In the genomic region with DNA sequence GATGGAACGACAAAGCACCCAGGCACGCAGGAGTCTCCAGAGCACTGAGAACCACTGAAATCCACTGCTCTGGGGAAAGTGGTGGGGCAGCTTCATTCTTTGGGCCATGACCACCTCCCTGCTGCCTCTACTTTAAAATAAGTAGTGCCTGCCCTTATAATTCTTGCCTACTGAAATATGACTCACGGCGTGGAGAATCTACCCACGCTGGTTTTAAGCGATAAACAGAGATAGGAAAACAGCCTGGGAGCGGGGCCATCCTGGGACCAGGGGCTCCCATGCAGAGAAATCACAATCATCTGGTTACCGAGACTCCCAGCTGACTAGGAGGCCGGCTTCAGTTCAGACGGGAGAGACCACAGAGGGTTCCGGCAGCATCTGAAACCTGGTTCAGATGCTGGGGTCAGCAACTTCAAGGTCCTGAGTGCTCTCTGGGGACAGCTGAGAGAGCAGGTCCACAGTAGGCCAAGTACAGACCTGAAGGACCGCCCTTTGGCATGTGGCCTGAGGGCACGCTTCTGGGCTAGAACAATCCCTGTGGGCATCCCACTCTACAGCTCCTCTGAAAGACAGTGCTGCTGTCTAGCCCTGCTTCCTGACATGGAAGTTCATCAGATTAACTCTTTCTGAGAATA, we compare ENCODE assay signal across 15 cellular contexts. TPM values are rescaled to one million over a fixed set of nuclear protein-coding genes. Genes with fewer than 3 reads are reported as not detected.
DNase-seq lines count a peak whose midpoint lies in the region; ATAC-seq, FAIRE-seq and TF ChIP-seq lines count a peak whose summit lies in the region.
"Had no signal": no experiment of that assay in that cellular context is flagged by ENCODE, and none has a peak within 500 bp of the region (broad histone marks: within the 10 kb centered on the region; RNA-seq: fewer than 3 reads in every experiment).

No MANE protein-coding gene starts in this region.

- no peak for TF ChIP-seq POLR2A in right lobe of liver (IDR thresholded peaks at IDR 0.05)
- TF ChIP-seq POLR2A in testis (IDR thresholded peaks at IDR 0.05) = no peak

- H3K9me3 ChIP-seq in right lobe of liver (no peaks in the 10 kb centered on the region), testis (no peaks in the 10 kb centered on the region)

- TF ChIP-seq CTCF in RWPE1 (conservative IDR thresholded peaks at IDR 0.05; ENCODE audit: low read depth) (no peak), right lobe of liver (IDR thresholded peaks at IDR 0.05) (no peak), testis (IDR thresholded peaks at IDR 0.05) (no peak)

- WGBS in right lobe of liver (ENCODE audit: insufficient coverage, low coverage, low lambda C conversion rate, missing lambda C conversion rate) = 93% methylated on average over 5 of the region's 13 CpGs
- 59 to 73% methylated on average over 9 to 13 of the region's 13 CpGs for WGBS in testis, 2 donors

- FAIRE-seq in GM19239 (lab: Jason Lieb, UNC) = no peak
- FAIRE-seq: GM18507, RCC 7860 had no signal

- POLR2A ChIA-PET in RWPE1 (lab: Yijun Ruan, JAX; ENCODE audit: low non-redundant PET) = no interaction called here

- H3K27me3 ChIP-seq in right lobe of liver (no peaks in the 10 kb centered on the region), testis (no peaks in the 10 kb centered on the region)

- H3K27ac ChIP-seq in RWPE1 (peak overlapping the region; percentile 11), cingulate gyrus (ENCODE audit: low read depth, low read length) (peak overlapping the region; percentile 25), right lobe of liver (peak overlapping the region in 2 of 3 donors; percentile 40 to 44), testis (no peak overlapping the region)

- H3K4me3 ChIP-seq in right lobe of liver (no peak overlapping the region), testis (no peak overlapping the region)

- H3K4me1 ChIP-seq in right lobe of liver (peaks cover 0 to 30% (median 9%) of the 10 kb centered on the region in 4 donors), testis (peaks cover 36% of the 10 kb centered on the region)

- DNase-seq in RWPE1 (ENCODE audit: low spot score) (no peak), right lobe of liver (no peak), testis (peak; percentile 56), midbrain (lab: John Stamatoyannopoulos, UW) (no peak), SHP77 (lab: John Stamatoyannopoulos, UW) (no peak), GM19239 (ENCODE audit: insufficient read length, low spot score) (no peak)
- DNase-seq: AML-193; CD4-positive, CD25-positive, alpha-beta regulatory T cell; MV-4-11; NCI-H1417 treated with DMSO at 0.1 percent for 48 hours; NCI-H2029 treated with DMSO at 0.1 percent for 48 hours; NCI-H510A had no signal

- peaks cover 0 to 79% (median 34%) of the 10 kb centered on the region in 4 donors for H3K36me3 ChIP-seq in right lobe of liver
- H3K36me3 ChIP-seq in testis (ENCODE audit: low read depth, missing control alignments) = no peaks in the 10 kb centered on the region

- no peak for ATAC-seq in right lobe of liver

- CTCF ChIA-PET in RWPE1 (lab: Yijun Ruan, JAX) = interaction anchor here (0.9 kb wide), 1 partner anchor 206 kb away, joined by 3 read pairs; no protein-coding TSS in a partner anchor

- intact Hi-C loops in right lobe of liver (cut with DNase I) (loop anchor here (10.0 kb wide), 2 partner anchors 57 to 157 kb away; a partner anchor contains a TSS), testis (cut with DNase I; ENCODE audit: low total_unique reads) (loop anchor here (10.0 kb wide), 1 partner anchor 157 kb away; no protein-coding TSS in a partner anchor)

RNA-seq across cellular contexts. Expression of a gene that starts 8.6 kb away (rescaled TPM):
- 10 to 100 TPM in 3 of 6 experiments, 1 to 10 TPM in 3; 3.4 to 27.4 (median 8.8) TPM for total RNA-seq in right lobe of liver
- total RNA-seq in testis = 10 to 100 TPM; 14.9 to 18.6 TPM
- polyA plus RNA-seq in testis (ENCODE audit: insufficient read depth, low read depth, low replicate concordance) = 8.7 TPM

RNA-seq across cellular contexts. Expression of a gene that starts 14.0 kb away (rescaled TPM):
- 100 to 1,000 TPM in 1 of 6 experiments, 10 to 100 TPM in 5; 64.9 to 131 (median 82.8) TPM for total RNA-seq in right lobe of liver
- total RNA-seq in testis = 10 to 100 TPM; 20.9 to 31.3 TPM
- polyA plus RNA-seq in testis (ENCODE audit: insufficient read depth, low read depth, low replicate concordance) = 33.2 TPM

RNA-seq across cellular contexts. Expression of a gene that starts 39.8 kb away (rescaled TPM):
- total RNA-seq in right lobe of liver (10 to 100 TPM; 13.0 to 33.1 (median 17.4) TPM), testis (10 to 100 TPM; 82.4 to 85.3 TPM)
- 38.8 TPM for polyA plus RNA-seq in testis (ENCODE audit: insufficient read depth, low read depth, low replicate concordance)

RNA-seq across cellular contexts. Expression of a gene that starts 56.7 kb away (rescaled TPM):
- total RNA-seq in right lobe of liver (10 to 100 TPM; 21.6 to 47.1 (median 23.4) TPM), testis (10 to 100 TPM; 61.1 to 75.2 TPM)
- polyA plus RNA-seq in testis (ENCODE audit: insufficient read depth, low read depth, low replicate concordance) = 54.8 TPM

Comparison
In these comparisons a context has a peak if more than half of its experiments do, and no peak if none do; other contexts are left out.
1. H3K27ac ChIP-seq: peak in RWPE1 (single experiment), cingulate gyrus (single experiment) and right lobe of liver (2 of 3); none in testis (0 of 2).